Comparison of ENCODE assay signal across 1 cellular context in genomic region chr11:6681949-6682348, GRCh38.
TF ChIP-seq lines count a peak whose summit lies in the region.

No MANE protein-coding gene starts in this region.

TF ChIP-seq in SK-N-SH, 30 proteins besides CTCF, POLR2A, EP300 and RAD21 (continued from another document):
- TF ChIP-seq, protein P1, sequence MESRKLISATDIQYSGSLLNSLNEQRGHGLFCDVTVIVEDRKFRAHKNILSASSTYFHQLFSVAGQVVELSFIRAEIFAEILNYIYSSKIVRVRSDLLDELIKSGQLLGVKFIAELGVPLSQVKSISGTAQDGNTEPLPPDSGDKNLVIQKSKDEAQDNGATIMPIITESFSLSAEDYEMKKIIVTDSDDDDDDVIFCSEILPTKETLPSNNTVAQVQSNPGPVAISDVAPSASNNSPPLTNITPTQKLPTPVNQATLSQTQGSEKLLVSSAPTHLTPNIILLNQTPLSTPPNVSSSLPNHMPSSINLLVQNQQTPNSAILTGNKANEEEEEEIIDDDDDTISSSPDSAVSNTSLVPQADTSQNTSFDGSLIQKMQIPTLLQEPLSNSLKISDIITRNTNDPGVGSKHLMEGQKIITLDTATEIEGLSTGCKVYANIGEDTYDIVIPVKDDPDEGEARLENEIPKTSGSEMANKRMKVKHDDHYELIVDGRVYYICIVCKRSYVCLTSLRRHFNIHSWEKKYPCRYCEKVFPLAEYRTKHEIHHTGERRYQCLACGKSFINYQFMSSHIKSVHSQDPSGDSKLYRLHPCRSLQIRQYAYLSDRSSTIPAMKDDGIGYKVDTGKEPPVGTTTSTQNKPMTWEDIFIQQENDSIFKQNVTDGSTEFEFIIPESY (IDR thresholded peaks at IDR 0.05; ENCODE audit: borderline replicate concordance, low read depth): no peak
- TF ChIP-seq FOSL2 (IDR thresholded peaks at IDR 0.05; ENCODE audit: borderline replicate concordance, low read depth) (no peak), POLR2AphosphoS5 (IDR thresholded peaks at IDR 0.05; ENCODE audit: low read depth, low read length) (no peak), GATA2 (CRISPR knock-in tag; IDR thresholded peaks at IDR 0.05) (no peak), RCOR1 (IDR thresholded peaks at IDR 0.05; ENCODE audit: low read length) (no peak), TCF12 (IDR thresholded peaks at IDR 0.05) (no peak), TEAD4 (IDR thresholded peaks at IDR 0.05; ENCODE audit: borderline replicate concordance, insufficient read depth) (no peak), RFX5 (IDR thresholded peaks at IDR 0.05; ENCODE audit: low read length) (no peak), SMC3 (IDR thresholded peaks at IDR 0.05; ENCODE audit: low read depth, low read length) (no peak), YY1 (IDR thresholded peaks at IDR 0.05; ENCODE audit: low read depth) (no peak), GABPA (IDR thresholded peaks at IDR 0.05; ENCODE audit: low read depth) (no peak), MEF2A (IDR thresholded peaks at IDR 0.05; ENCODE audit: borderline replicate concordance, low read depth) (no peak)
